Comparison of ENCODE assay signal across 20 cellular contexts in the genomic region with DNA sequence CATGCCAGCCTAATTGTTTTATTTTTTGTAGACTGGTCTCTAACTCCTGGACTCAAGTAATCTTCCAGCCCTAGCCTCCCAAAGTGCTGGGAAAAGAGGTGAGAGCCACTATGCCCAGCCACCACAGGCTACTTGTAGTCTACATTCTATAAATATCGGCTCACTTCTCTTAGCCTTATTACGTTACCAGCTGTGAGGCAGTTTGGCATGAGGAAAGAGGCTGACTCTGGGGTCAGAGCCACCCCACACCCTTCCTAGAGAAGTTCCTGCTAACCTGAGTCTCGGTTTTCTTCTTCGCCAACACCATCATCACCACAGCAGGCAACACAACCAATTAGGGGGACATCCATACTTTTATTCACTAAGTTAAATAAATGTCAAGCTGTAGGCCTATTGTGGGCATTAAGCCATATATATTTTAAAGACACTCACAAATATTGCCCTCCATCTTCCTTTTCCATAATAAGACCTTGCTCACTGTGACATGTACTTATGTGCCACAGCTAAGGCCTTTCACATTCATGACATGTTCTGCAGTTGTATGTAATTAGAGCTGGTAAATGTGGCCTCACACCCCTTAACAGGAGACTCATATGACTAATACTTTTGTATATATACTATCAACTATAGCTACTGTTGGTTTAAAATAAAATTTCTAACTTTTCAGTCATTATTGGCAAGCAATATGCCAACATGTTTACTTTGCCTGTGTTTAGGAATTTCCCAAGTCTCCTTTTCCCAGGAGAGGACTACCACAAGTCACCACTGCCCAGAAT. TPM values are rescaled to one million over a fixed set of nuclear protein-coding genes. Genes with fewer than 3 reads are reported as not detected.
DNase-seq lines count a peak whose midpoint lies in the region; TF ChIP-seq lines count a peak whose summit lies in the region.
"Had no signal": no experiment of that assay in that cellular context is flagged by ENCODE, and none has a peak within 500 bp of the region (broad histone marks: within the 10 kb centered on the region; RNA-seq: fewer than 3 reads in every experiment).

No MANE protein-coding gene starts in this region.

- 74 to 88% (median 82%) methylated on average over 4 of the region's 4 CpGs for WGBS in stomach, 5 donors
- WGBS in hepatocyte (ENCODE audit: low lambda C conversion rate, missing lambda C conversion rate), result 100% methylated on average over 4 of the region's 4 CpGs
- WGBS in neuronal stem cell (ENCODE audit: extremely low coverage in 2 of 2, insufficient read length in 2 of 2, insufficient replicate concordance in 1 of 2), 2 donors, result no CpG with 5 or more reads among the region's 4 CpGs

- no peaks in the 10 kb centered on the region for H3K27me3 Mint-ChIP-seq in chondrocyte (ENCODE audit: low read depth)

- DNase-seq in NOMO-1 treated with DMSO at 0.1 percent for 48 hours (lab: John Stamatoyannopoulos, UW; ENCODE audit: unreplicated experiment) (peak; percentile 51), chondrocyte (ENCODE audit: low spot score) (no peak), kidney tubule cell (ENCODE audit: low spot score) (peak; percentile 37), stomach (no peak), hepatocyte (ENCODE audit: low spot score) (no peak), neuronal stem cell (ENCODE audit: low spot score) (no peak), T-helper 2 cell (no peak)
- DNase-seq: amygdala; BE2C; GF-D8; islet precursor cell; NCI-H187; NCI-H446; SHP77; small intestine; stimulated activated CD4-positive, alpha-beta T cell treated with anti-CD3 and anti-CD28 coated beads, Interleukin-4, amount 100 ng/mL, for 24 hours; stimulated activated CD8-positive, alpha-beta memory T cell treated with anti-CD3 and anti-CD28 coated beads, Interleukin-4, amount 100 ng/mL, for 48 hours; tibial artery had no signal

- H3K4me2 ChIP-seq in hepatocyte (no peak overlapping the region), neuronal stem cell (ENCODE audit: insufficient read depth, low read length, poor library complexity, severe bottlenecking) (no peak overlapping the region)
- H3K4me2 ChIP-seq: neural progenitor cell had no signal

- H4K20me1 ChIP-seq in hepatocyte (ENCODE audit: insufficient read depth, poor library complexity, severe bottlenecking), result no peaks in the 10 kb centered on the region

- H3K36me3 ChIP-seq in stomach (peaks cover 0 to 38% (median 36%) of the 10 kb centered on the region in 4 donors), hepatocyte (replicated peaks; ENCODE audit: insufficient read depth, low read depth) (no peaks in the 10 kb centered on the region), neuronal stem cell (replicated peaks in 1 of 2; ENCODE audit: control insufficient read depth in 2 of 2, insufficient read depth in 2 of 2, low read length in 2 of 2) (peaks cover 0 to 27% of the 10 kb centered on the region in 2 donors)
- H3K36me3 ChIP-seq: BE2C, neural progenitor cell had no signal

- H3K4me1 ChIP-seq in stomach (peaks cover 37 to 59% (median 51%) of the 10 kb centered on the region in 4 donors), hepatocyte (ENCODE audit: insufficient read depth) (peaks cover 17% of the 10 kb centered on the region), neuronal stem cell (ENCODE audit: control insufficient read depth in 2 of 2, insufficient read depth in 1 of 2, low read depth in 1 of 2, low read length in 2 of 2) (no peaks in the 10 kb centered on the region)
- H3K4me1 ChIP-seq: BE2C had no signal

- H3K9me3 ChIP-seq in stomach (no peaks in the 10 kb centered on the region), hepatocyte (ENCODE audit: low read depth) (no peaks in the 10 kb centered on the region), neuronal stem cell (replicated peaks in 1 of 2; ENCODE audit: control insufficient read depth in 2 of 2, insufficient read depth in 1 of 2, low read depth in 1 of 2, low read length in 2 of 2) (no peaks in the 10 kb centered on the region)
- H3K9me3 ChIP-seq: BE2C, tibial artery had no signal

- H3K27me3 ChIP-seq in stomach (no peaks in the 10 kb centered on the region), hepatocyte (no peaks in the 10 kb centered on the region), neuronal stem cell (ENCODE audit: control insufficient read depth in 3 of 3, insufficient read depth in 3 of 3, low read depth in 1 of 3, low read length in 3 of 3) (peaks cover 0 to 2% (median 0%) of the 10 kb centered on the region in 3 experiments)
- H3K27me3 ChIP-seq: BE2C, tibial artery had no signal

- H3K9ac ChIP-seq in neuronal stem cell (ENCODE audit: low read depth, low read length, poor library complexity), result no peak overlapping the region
- H3K9ac ChIP-seq: neural progenitor cell had no signal

- peak overlapping the region; percentile 6 for H3K27ac Mint-ChIP-seq in chondrocyte (ENCODE audit: unreplicated experiment)
- H3K27ac Mint-ChIP-seq: neural progenitor cell had no signal

- H3K4me3 ChIP-seq in stomach (no peak overlapping the region), hepatocyte (no peak overlapping the region), neuronal stem cell (ENCODE audit: low read length in 2 of 2) (no peak overlapping the region)
- H3K4me3 ChIP-seq: neural progenitor cell, tibial artery had no signal

- no peak overlapping the region for H4K91ac ChIP-seq in neuronal stem cell (ENCODE audit: low read depth, low read length, poor library complexity)

- TF ChIP-seq EP300 in stomach (IDR thresholded peaks at IDR 0.05), result no peak

- no peak overlapping the region for H3K4me3 Mint-ChIP-seq in chondrocyte (ENCODE audit: unreplicated experiment)
- H3K4me3 Mint-ChIP-seq: mesothelial cell of epicardium, neural progenitor cell had no signal

- H3K4ac ChIP-seq in neuronal stem cell (ENCODE audit: low read length), result no peak overlapping the region

- H2AFZ ChIP-seq in hepatocyte (no peak overlapping the region), neuronal stem cell (ENCODE audit: low read length) (no peak overlapping the region)
- H2AFZ ChIP-seq: neural progenitor cell had no signal

- intact Hi-C loops in stomach (cut with DNase I; ENCODE audit: low total_unique reads), result no loop called here

- H2BK15ac ChIP-seq in neuronal stem cell (ENCODE audit: low read length), result no peak overlapping the region

- H3K18ac ChIP-seq in neuronal stem cell (ENCODE audit: low read length), result no peak overlapping the region

- peaks cover 34% of the 10 kb centered on the region for H3K79me2 ChIP-seq in hepatocyte

- TF ChIP-seq CTCF in chondrocyte (IDR thresholded peaks at IDR 0.05) (no peak), stomach (IDR thresholded peaks at IDR 0.05) (no peak), hepatocyte (IDR thresholded peaks at IDR 0.05; ENCODE audit: poor library complexity) (no peak)

- no peak for TF ChIP-seq POLR2A in stomach (IDR thresholded peaks at IDR 0.05)

- H4K8ac ChIP-seq in neuronal stem cell (ENCODE audit: low read depth, low read length), result no peak overlapping the region

- no peak overlapping the region for H2BK12ac ChIP-seq in neuronal stem cell (ENCODE audit: low read length)

- H2AK5ac ChIP-seq in neuronal stem cell (ENCODE audit: low read depth, low read length), result no peak overlapping the region

- H3K27ac ChIP-seq in stomach (peak overlapping the region in 4 of 5 donors; percentile 5 to 95 (median 86)), hepatocyte (no peak overlapping the region), neuronal stem cell (replicated peaks; ENCODE audit: low read length) (no peak overlapping the region)
- H3K27ac ChIP-seq: neural progenitor cell had no signal

- H2BK5ac ChIP-seq in neuronal stem cell (ENCODE audit: low read length), result no peak overlapping the region

- H3K79me1 ChIP-seq in neuronal stem cell (ENCODE audit: low read depth, low read length), result peaks cover 1% of the 10 kb centered on the region

- peaks cover 44% of the 10 kb centered on the region for H3K4me1 Mint-ChIP-seq in chondrocyte (ENCODE audit: low read depth)

- H3K36me3 Mint-ChIP-seq in chondrocyte (ENCODE audit: low read depth), result peaks cover 17% of the 10 kb centered on the region

- H3K9me2 ChIP-seq in hepatocyte (replicated peaks; ENCODE audit: insufficient read depth), result no peaks in the 10 kb centered on the region

- no peak overlapping the region for H2BK120ac ChIP-seq in neuronal stem cell (ENCODE audit: low read depth, low read length)

- no peak overlapping the region for H3K23ac ChIP-seq in neuronal stem cell (ENCODE audit: low read depth, low read length, poor library complexity)

- no peak overlapping the region for H3K14ac ChIP-seq in neuronal stem cell (ENCODE audit: low read length)

- H3K9me3 Mint-ChIP-seq in chondrocyte (ENCODE audit: low read depth), result no peaks in the 10 kb centered on the region
- H3K9me3 Mint-ChIP-seq: mesothelial cell of epicardium, neural progenitor cell had no signal

RNA-seq across cellular contexts. Expression of a gene that starts 5.7 kb away (rescaled TPM):
- total RNA-seq in chondrocyte, result 11.6 to 15.0 TPM (median 13.4 TPM) in 3 replicates
- total RNA-seq in stomach, result 10 to 100 TPM in 2 of 5 donors, 1 to 10 TPM in 3; 3.5 to 51.9 (median 8.7) TPM
- 1 to 10 TPM; 2.9 to 7.4 (median 6.9) TPM for polyA plus RNA-seq in stomach
- total RNA-seq in hepatocyte, result 13.3 and 15.7 TPM in 2 replicates
- polyA plus RNA-seq in hepatocyte, result 2.8 and 4.3 TPM in 2 replicates
- 8.0 TPM for polyA plus RNA-seq in neuronal stem cell (2013, experiment 1 of 2)
- polyA plus RNA-seq in neuronal stem cell (2013, experiment 2 of 2), result 9.0 TPM

RNA-seq across cellular contexts. Expression of a gene that starts 52.3 kb away (rescaled TPM):
- 22.4 to 30.4 TPM (median 23.8 TPM) in 3 replicates for total RNA-seq in chondrocyte
- 100 to 1,000 TPM in 3 of 5 donors, 10 to 100 TPM in 2; 27.2 to 442 (median 101) TPM for total RNA-seq in stomach
- polyA plus RNA-seq in stomach, result 10 to 100 TPM; 10.4 to 11.0 (median 10.7) TPM
- total RNA-seq in hepatocyte, result 31.7 and 36.1 TPM in 2 replicates
- polyA plus RNA-seq in hepatocyte, result 19.9 and 27.3 TPM in 2 replicates
- 11.3 TPM for polyA plus RNA-seq in neuronal stem cell (2013, experiment 1 of 2)
- polyA plus RNA-seq in neuronal stem cell (2013, experiment 2 of 2), result 9.8 TPM

Comparison
In these comparisons a context has a peak if more than half of its experiments do, and no peak if none do; other contexts are left out.
1. DNase-seq: peak in NOMO-1 treated with DMSO at 0.1 percent for 48 hours (single experiment) and kidney tubule cell (single experiment); none in chondrocyte (single experiment), stomach (single experiment), hepatocyte (single experiment), neuronal stem cell (single experiment) and T-helper 2 cell (0 of 5).
2. H3K27ac ChIP-seq: peak in stomach (4 of 5); none in hepatocyte (single experiment) and neuronal stem cell (single experiment).